Comparison of ENCODE assay signal across 1 cellular context in genomic region chr17:60559995-60560859, GRCh38.
TF ChIP-seq lines count a peak whose summit lies in the region.

No MANE protein-coding gene starts in this region.

TF ChIP-seq in HepG2, 621 proteins besides CTCF, POLR2A, EP300 and RAD21 (continued from another document and continues in another):
- TF ChIP-seq ZNF703 (CRISPR knock-in tag; IDR thresholded peaks at IDR 0.05; ENCODE audit: borderline replicate concordance) (no peak), FOXJ3 (CRISPR knock-in tag; IDR thresholded peaks at IDR 0.05; ENCODE audit: borderline replicate concordance) (peak; percentile 35; the same call in 1 of the 2 replicates), DMAP1 (CRISPR knock-in tag; IDR thresholded peaks at IDR 0.05) (peak; percentile 91; the same call in 1 of the 2 replicates), ZNF17 (CRISPR knock-in tag; IDR thresholded peaks at IDR 0.05) (no peak), ZNF879 (CRISPR knock-in tag; IDR thresholded peaks at IDR 0.05) (peak; percentile 93), ZNF776 (CRISPR knock-in tag; IDR thresholded peaks at IDR 0.05) (peak; percentile 28; the same call in 1 of the 2 replicates), ZNF296 (CRISPR knock-in tag; conservative IDR thresholded peaks at IDR 0.05) (0 out of 2 replicates have a peak, but pooled peaks have one; percentile 69), ZNF484 (CRISPR knock-in tag; IDR thresholded peaks at IDR 0.05; ENCODE audit: borderline replicate concordance, low read depth) (no peak), HDAC2 (CRISPR knock-in tag; IDR thresholded peaks at IDR 0.05) (peak; percentile 95), TEAD3 (CRISPR knock-in tag; optimal IDR thresholded peaks at IDR 0.05; ENCODE audit: borderline replicate concordance) (peak; percentile 87), SPEN (CRISPR knock-in tag; IDR thresholded peaks at IDR 0.05; ENCODE audit: low read depth) (peak; percentile 35; the same call in 1 of the 2 replicates), TARDBP (CRISPR knock-in tag; IDR thresholded peaks at IDR 0.05) (peak; percentile 66), ZNF510 (CRISPR knock-in tag; IDR thresholded peaks at IDR 0.05; ENCODE audit: low read depth) (no peak), TFAP4 (IDR thresholded peaks at IDR 0.05; ENCODE audit: borderline replicate concordance, low read depth) (peak; percentile 78; the same call in 1 of the 2 replicates), ARID4A (CRISPR knock-in tag; IDR thresholded peaks at IDR 0.05; ENCODE audit: borderline replicate concordance) (peak; percentile 75), PHF8 (CRISPR knock-in tag; IDR thresholded peaks at IDR 0.05) (peak; percentile 53; the same call in 1 of the 2 replicates), HMGXB4 (CRISPR knock-in tag; IDR thresholded peaks at IDR 0.05; ENCODE audit: borderline replicate concordance in 1 of 2, low read depth in 1 of 2) (peak; percentile 56 to 68; a peak in 3 of 4 replicates), MED8 (CRISPR knock-in tag; IDR thresholded peaks at IDR 0.05; ENCODE audit: insufficient replicate concordance) (peak; percentile 53), ZNF772 (CRISPR knock-in tag; IDR thresholded peaks at IDR 0.05) (no peak), ZNF574 (CRISPR knock-in tag; IDR thresholded peaks at IDR 0.05) (no peak; the same call in 1 of the 2 replicates), MIER3 (CRISPR knock-in tag; IDR thresholded peaks at IDR 0.05; ENCODE audit: borderline replicate concordance) (peak; percentile 62; the same call in 1 of the 2 replicates), CEBPG (CRISPR knock-in tag; IDR thresholded peaks at IDR 0.05) (peak; percentile 82), TCF12 (IDR thresholded peaks at IDR 0.05) (no peak), TCF12 (CRISPR knock-in tag; IDR thresholded peaks at IDR 0.05) (0 out of 2 replicates have a peak, but pooled peaks have one; percentile 54), NRL (CRISPR knock-in tag; IDR thresholded peaks at IDR 0.05; ENCODE audit: borderline replicate concordance) (peak; percentile 25; the same call in 1 of the 2 replicates)
- TF ChIP-seq, protein P1, sequence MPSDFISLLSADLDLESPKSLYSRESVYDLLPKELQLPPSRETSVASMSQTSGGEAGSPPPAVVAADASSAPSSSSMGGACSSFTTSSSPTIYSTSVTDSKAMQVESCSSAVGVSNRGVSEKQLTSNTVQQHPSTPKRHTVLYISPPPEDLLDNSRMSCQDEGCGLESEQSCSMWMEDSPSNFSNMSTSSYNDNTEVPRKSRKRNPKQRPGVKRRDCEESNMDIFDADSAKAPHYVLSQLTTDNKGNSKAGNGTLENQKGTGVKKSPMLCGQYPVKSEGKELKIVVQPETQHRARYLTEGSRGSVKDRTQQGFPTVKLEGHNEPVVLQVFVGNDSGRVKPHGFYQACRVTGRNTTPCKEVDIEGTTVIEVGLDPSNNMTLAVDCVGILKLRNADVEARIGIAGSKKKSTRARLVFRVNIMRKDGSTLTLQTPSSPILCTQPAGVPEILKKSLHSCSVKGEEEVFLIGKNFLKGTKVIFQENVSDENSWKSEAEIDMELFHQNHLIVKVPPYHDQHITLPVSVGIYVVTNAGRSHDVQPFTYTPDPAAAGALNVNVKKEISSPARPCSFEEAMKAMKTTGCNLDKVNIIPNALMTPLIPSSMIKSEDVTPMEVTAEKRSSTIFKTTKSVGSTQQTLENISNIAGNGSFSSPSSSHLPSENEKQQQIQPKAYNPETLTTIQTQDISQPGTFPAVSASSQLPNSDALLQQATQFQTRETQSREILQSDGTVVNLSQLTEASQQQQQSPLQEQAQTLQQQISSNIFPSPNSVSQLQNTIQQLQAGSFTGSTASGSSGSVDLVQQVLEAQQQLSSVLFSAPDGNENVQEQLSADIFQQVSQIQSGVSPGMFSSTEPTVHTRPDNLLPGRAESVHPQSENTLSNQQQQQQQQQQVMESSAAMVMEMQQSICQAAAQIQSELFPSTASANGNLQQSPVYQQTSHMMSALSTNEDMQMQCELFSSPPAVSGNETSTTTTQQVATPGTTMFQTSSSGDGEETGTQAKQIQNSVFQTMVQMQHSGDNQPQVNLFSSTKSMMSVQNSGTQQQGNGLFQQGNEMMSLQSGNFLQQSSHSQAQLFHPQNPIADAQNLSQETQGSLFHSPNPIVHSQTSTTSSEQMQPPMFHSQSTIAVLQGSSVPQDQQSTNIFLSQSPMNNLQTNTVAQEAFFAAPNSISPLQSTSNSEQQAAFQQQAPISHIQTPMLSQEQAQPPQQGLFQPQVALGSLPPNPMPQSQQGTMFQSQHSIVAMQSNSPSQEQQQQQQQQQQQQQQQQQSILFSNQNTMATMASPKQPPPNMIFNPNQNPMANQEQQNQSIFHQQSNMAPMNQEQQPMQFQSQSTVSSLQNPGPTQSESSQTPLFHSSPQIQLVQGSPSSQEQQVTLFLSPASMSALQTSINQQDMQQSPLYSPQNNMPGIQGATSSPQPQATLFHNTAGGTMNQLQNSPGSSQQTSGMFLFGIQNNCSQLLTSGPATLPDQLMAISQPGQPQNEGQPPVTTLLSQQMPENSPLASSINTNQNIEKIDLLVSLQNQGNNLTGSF (CRISPR knock-in tag; IDR thresholded peaks at IDR 0.05) = peak; percentile 67; the same call in 1 of the 2 replicates
- TF ChIP-seq, protein P2, sequence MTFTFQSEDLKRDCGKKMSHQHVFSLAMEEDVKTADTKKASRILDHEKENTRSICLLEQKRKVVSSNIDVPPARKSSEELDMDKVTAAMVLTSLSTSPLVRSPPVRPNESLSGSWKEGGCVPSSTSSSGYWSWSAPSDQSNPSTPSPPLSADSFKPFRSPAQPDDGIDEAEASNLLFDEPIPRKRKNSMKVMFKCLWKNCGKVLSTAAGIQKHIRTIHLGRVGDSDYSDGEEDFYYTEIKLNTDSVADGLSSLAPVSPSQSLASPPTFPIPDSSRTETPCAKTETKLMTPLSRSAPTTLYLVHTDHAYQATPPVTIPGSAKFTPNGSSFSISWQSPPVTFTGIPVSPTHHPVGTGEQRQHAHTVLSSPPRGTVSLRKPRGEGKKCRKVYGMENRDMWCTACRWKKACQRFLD (CRISPR knock-in tag; IDR thresholded peaks at IDR 0.05; ENCODE audit: borderline replicate concordance) = 0 out of 2 replicates have a peak, but pooled peaks have one; percentile 24
- TF ChIP-seq, protein P3, sequence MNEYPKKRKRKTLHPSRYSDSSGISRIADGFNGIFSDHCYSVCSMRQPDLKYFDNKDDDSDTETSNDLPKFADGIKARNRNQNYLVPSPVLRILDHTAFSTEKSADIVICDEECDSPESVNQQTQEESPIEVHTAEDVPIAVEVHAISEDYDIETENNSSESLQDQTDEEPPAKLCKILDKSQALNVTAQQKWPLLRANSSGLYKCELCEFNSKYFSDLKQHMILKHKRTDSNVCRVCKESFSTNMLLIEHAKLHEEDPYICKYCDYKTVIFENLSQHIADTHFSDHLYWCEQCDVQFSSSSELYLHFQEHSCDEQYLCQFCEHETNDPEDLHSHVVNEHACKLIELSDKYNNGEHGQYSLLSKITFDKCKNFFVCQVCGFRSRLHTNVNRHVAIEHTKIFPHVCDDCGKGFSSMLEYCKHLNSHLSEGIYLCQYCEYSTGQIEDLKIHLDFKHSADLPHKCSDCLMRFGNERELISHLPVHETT (CRISPR knock-in tag; conservative IDR thresholded peaks at IDR 0.05) = no peak; the same call in 1 of the 2 replicates
- TF ChIP-seq, protein P4, sequence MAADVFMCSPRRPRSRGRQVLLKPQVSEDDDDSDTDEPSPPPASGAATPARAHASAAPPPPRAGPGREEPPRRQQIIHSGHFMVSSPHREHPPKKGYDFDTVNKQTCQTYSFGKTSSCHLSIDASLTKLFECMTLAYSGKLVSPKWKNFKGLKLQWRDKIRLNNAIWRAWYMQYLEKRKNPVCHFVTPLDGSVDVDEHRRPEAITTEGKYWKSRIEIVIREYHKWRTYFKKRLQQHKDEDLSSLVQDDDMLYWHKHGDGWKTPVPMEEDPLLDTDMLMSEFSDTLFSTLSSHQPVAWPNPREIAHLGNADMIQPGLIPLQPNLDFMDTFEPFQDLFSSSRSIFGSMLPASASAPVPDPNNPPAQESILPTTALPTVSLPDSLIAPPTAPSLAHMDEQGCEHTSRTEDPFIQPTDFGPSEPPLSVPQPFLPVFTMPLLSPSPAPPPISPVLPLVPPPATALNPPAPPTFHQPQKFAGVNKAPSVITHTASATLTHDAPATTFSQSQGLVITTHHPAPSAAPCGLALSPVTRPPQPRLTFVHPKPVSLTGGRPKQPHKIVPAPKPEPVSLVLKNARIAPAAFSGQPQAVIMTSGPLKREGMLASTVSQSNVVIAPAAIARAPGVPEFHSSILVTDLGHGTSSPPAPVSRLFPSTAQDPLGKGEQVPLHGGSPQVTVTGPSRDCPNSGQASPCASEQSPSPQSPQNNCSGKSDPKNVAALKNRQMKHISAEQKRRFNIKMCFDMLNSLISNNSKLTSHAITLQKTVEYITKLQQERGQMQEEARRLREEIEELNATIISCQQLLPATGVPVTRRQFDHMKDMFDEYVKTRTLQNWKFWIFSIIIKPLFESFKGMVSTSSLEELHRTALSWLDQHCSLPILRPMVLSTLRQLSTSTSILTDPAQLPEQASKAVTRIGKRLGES (CRISPR knock-in tag; IDR thresholded peaks at IDR 0.05; ENCODE audit: borderline replicate concordance) = no peak
- TF ChIP-seq, protein P5, sequence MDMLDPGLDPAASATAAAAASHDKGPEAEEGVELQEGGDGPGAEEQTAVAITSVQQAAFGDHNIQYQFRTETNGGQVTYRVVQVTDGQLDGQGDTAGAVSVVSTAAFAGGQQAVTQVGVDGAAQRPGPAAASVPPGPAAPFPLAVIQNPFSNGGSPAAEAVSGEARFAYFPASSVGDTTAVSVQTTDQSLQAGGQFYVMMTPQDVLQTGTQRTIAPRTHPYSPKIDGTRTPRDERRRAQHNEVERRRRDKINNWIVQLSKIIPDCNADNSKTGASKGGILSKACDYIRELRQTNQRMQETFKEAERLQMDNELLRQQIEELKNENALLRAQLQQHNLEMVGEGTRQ (IDR thresholded peaks at IDR 0.05; ENCODE audit: low read depth, low read length) = no peak
- TF ChIP-seq, protein P5 (CRISPR knock-in tag; IDR thresholded peaks at IDR 0.05; ENCODE audit: borderline replicate concordance) = no peak
